In the genomic region with DNA sequence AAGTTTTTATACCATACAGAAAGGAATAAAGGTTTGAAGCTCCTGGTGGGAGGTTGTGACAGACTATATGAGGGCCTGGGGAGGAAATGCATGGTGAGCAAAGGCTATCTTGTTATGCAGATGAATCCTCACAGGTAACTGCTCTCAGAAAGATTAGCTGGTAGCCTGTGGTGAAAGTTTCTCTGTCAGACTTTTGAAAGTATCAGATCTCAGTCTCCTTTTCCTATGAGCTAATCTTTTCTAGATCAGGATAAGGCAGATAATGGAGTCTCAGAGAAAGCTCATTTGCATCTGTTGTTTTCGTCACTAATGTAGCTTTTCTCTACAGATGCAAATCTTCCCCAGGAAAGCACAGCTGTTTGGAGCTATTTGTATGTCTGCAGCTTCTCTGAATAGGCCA, we compare ENCODE assay signal across 30 cellular contexts. TPM values are rescaled to one million over a fixed set of nuclear protein-coding genes. Genes with fewer than 3 reads are reported as not detected.
DNase-seq lines count a peak whose midpoint lies in the region; ATAC-seq and TF ChIP-seq lines count a peak whose summit lies in the region.
"Had no signal": no experiment of that assay in that cellular context is flagged by ENCODE, and none has a peak within 500 bp of the region (broad histone marks: within the 10 kb centered on the region; RNA-seq: fewer than 3 reads in every experiment).

No MANE protein-coding gene starts in this region.

- no peaks in the 10 kb centered on the region for H3K36me3 ChIP-seq in naive thymus-derived CD4-positive, alpha-beta T cell (ENCODE audit: control insufficient read depth in 2 of 3, insufficient read depth in 3 of 3, low read length in 3 of 3)
- H3K36me3 ChIP-seq: BLaER1, right lobe of liver, WERI-Rb-1 had no signal

- H3K36me3 Mint-ChIP-seq in CD14-positive monocyte = no peaks in the 10 kb centered on the region
- no peaks in the 10 kb centered on the region for H3K36me3 Mint-ChIP-seq in naive thymus-derived CD4-positive, alpha-beta T cell
- H3K36me3 Mint-ChIP-seq: activated naive CD4-positive, alpha-beta T cell treated with anti-CD3 and anti-CD28 coated beads, Interleukin-2, amount 50 U/mL, for 72 hours had no signal

- H3K4me1 ChIP-seq in naive thymus-derived CD4-positive, alpha-beta T cell (ENCODE audit: control insufficient read depth in 2 of 2, insufficient read depth in 2 of 2, low read length in 2 of 2) = no peaks in the 10 kb centered on the region
- H3K4me1 ChIP-seq: right lobe of liver had no signal

- H3K9me3 ChIP-seq in naive thymus-derived CD4-positive, alpha-beta T cell (ENCODE audit: control insufficient read depth in 2 of 3, low read length in 3 of 3) = no peaks in the 10 kb centered on the region
- H3K9me3 ChIP-seq: right lobe of liver had no signal

- intact Hi-C loops in CD14-positive monocyte (cut with micrococcal nuclease) = no loop called here
- intact Hi-C loops in naive thymus-derived CD4-positive, alpha-beta T cell (cut with micrococcal nuclease) = no loop called here

- ATAC-seq in GM21367 (IDR thresholded peaks at IDR 0.05; ENCODE audit: unreplicated experiment) (peak; percentile 65), HG02798 (IDR thresholded peaks at IDR 0.05; ENCODE audit: poor library complexity, unreplicated experiment) (peak; percentile 41)
- no peak for ATAC-seq in naive thymus-derived CD4-positive, alpha-beta T cell
- ATAC-seq: activated naive CD4-positive, alpha-beta T cell treated with anti-CD3 and anti-CD28 coated beads, Interleukin-2, amount 50 U/mL, for 72 hours; left cardiac atrium; right lobe of liver; SK-N-SH treated with all-trans-retinoic acid at 6 μM for 48 hours had no signal

- DNase-seq in NCI-H526 (lab: John Stamatoyannopoulos, UW) = peak; percentile 57 to 84
- peak; percentile 59 for DNase-seq in iPS-NIHi11 (ENCODE audit: low spot score)
- no peak for DNase-seq in CD14-positive monocyte (ENCODE audit: low spot score)
- no peak for DNase-seq in naive thymus-derived CD4-positive, alpha-beta T cell
- no peak for DNase-seq in NCI-H1417 treated with DMSO at 0.1 percent for 48 hours (lab: John Stamatoyannopoulos, UW)
- DNase-seq: ACHN; aorta; caudate nucleus; COR-L47; dermis blood vessel endothelial cell; KG1; left cardiac atrium; mammary epithelial cell; NCI-H146; NCI-H510A treated with DMSO at 0.1 percent for 48 hours; posterior cingulate gyrus; right lobe of liver; stimulated activated CD4-positive, alpha-beta T cell treated with anti-CD3 and anti-CD28 coated beads, Interleukin-4, amount 100 ng/mL, for 4 hours; stimulated activated naive CD4-positive, alpha-beta T cell had no signal

- CTCF ChIA-PET in naive thymus-derived CD4-positive, alpha-beta T cell (lab: Charles Lee) = no interaction called here

- H3K27me3 ChIP-seq in naive thymus-derived CD4-positive, alpha-beta T cell (ENCODE audit: control insufficient read depth in 2 of 2, insufficient read depth in 2 of 2, low read length in 2 of 2) = no peaks in the 10 kb centered on the region
- H3K27me3 ChIP-seq: BLaER1, right lobe of liver had no signal

- TF ChIP-seq CTCF in CD14-positive monocyte (IDR thresholded peaks at IDR 0.05) = no peak

- H3K4me3 ChIP-seq in naive thymus-derived CD4-positive, alpha-beta T cell (ENCODE audit: low read length) = no peak overlapping the region
- H3K4me3 ChIP-seq: BLaER1, right lobe of liver had no signal

- H3K27ac Mint-ChIP-seq in CD14-positive monocyte = no peak overlapping the region
- no peak overlapping the region for H3K27ac Mint-ChIP-seq in naive thymus-derived CD4-positive, alpha-beta T cell
- H3K27ac Mint-ChIP-seq: activated naive CD4-positive, alpha-beta T cell treated with anti-CD3 and anti-CD28 coated beads, Interleukin-2, amount 50 U/mL, for 72 hours; activated T-helper 1 cell treated with anti-CD3 and anti-CD28 coated beads, Interleukin-12 subunit alpha, Interleukin-12 subunit beta, Interleukin-2, Interleukin-4 antibody, amounts not matched to agents 30 ng/mL and 10 ng/mL and 1 ng/mL, durations not matched to agents 14 hours and 24 hours and 36 hours; T-helper 2 cell treated with Interferon-gamma antibody and Interleukin-4, amounts not matched to agents 5 μg/mL and 100 μg/mL, for 36 hours had no signal

- peaks cover under 1 to 8% (median 4%) of the 10 kb centered on the region in 7 donors for H3K9me3 Mint-ChIP-seq in CD14-positive monocyte
- H3K9me3 Mint-ChIP-seq in naive thymus-derived CD4-positive, alpha-beta T cell = peaks cover 0 to 4% (median 0%) of the 10 kb centered on the region in 11 donors
- H3K9me3 Mint-ChIP-seq: activated naive CD4-positive, alpha-beta T cell treated with anti-CD3 and anti-CD28 coated beads, Interleukin-2, amount 50 U/mL, for 72 hours had no signal

- H3K27me3 Mint-ChIP-seq in CD14-positive monocyte (ENCODE audit: low read depth in 3 of 3) = peaks cover 0 to 6% (median 0%) of the 10 kb centered on the region in 3 donors
- peaks cover 7 to 14% (median 13%) of the 10 kb centered on the region in 5 donors for H3K27me3 Mint-ChIP-seq in naive thymus-derived CD4-positive, alpha-beta T cell

- H3K4me1 Mint-ChIP-seq in CD14-positive monocyte = no peaks in the 10 kb centered on the region
- H3K4me1 Mint-ChIP-seq in naive thymus-derived CD4-positive, alpha-beta T cell = no peaks in the 10 kb centered on the region

- POLR2A ChIA-PET in naive thymus-derived CD4-positive, alpha-beta T cell (lab: Charles Lee) = no interaction called here

- no peak overlapping the region for H3K4me3 Mint-ChIP-seq in CD14-positive monocyte
- H3K4me3 Mint-ChIP-seq in naive thymus-derived CD4-positive, alpha-beta T cell = no peak overlapping the region
- H3K4me3 Mint-ChIP-seq: activated T-helper 1 cell treated with anti-CD3 and anti-CD28 coated beads, Interleukin-12 subunit alpha, Interleukin-12 subunit beta, Interleukin-2, Interleukin-4 antibody, amounts not matched to agents 30 ng/mL and 10 ng/mL and 1 ng/mL, durations not matched to agents 14 hours and 24 hours and 36 hours; T-helper 2 cell treated with Interferon-gamma antibody and Interleukin-4, amounts not matched to agents 5 μg/mL and 100 μg/mL, for 36 hours had no signal

- H3K27ac ChIP-seq in naive thymus-derived CD4-positive, alpha-beta T cell (ENCODE audit: low read depth, low read length) = no peak overlapping the region
- H3K27ac ChIP-seq: BLaER1, right lobe of liver, WERI-Rb-1 had no signal

RNA-seq across cellular contexts. Expression of a gene that starts 21.0 kb away (rescaled TPM):
- not detected for polyA plus RNA-seq in CD14-positive monocyte
- total RNA-seq in naive thymus-derived CD4-positive, alpha-beta T cell = not detected
- polyA plus RNA-seq in naive thymus-derived CD4-positive, alpha-beta T cell = not detected
- total RNA-seq: activated naive CD4-positive, alpha-beta T cell treated with anti-CD3 and anti-CD28 coated beads, Interleukin-2, amount 50 U/mL, for 72 hours; activated T-helper 1 cell treated with anti-CD3 and anti-CD28 coated beads, Interleukin-12 subunit alpha, Interleukin-12 subunit beta, Interleukin-2, Interleukin-4 antibody, amounts not matched to agents 30 ng/mL and 10 ng/mL and 1 ng/mL, durations not matched to agents 14 hours and 24 hours and 36 hours; aorta; dermis blood vessel endothelial cell; glomerular endothelial cell; left cardiac atrium; mammary epithelial cell; right lobe of liver; temporal lobe; urinary bladder had no signal
- polyA plus RNA-seq: aorta, mammary epithelial cell, urinary bladder had no signal

RNA-seq across cellular contexts. Expression of a gene that starts 30.9 kb away (rescaled TPM):
- not detected for polyA plus RNA-seq in CD14-positive monocyte
- not detected for total RNA-seq in naive thymus-derived CD4-positive, alpha-beta T cell
- polyA plus RNA-seq in naive thymus-derived CD4-positive, alpha-beta T cell = not detected
- total RNA-seq: activated naive CD4-positive, alpha-beta T cell treated with anti-CD3 and anti-CD28 coated beads, Interleukin-2, amount 50 U/mL, for 72 hours; activated T-helper 1 cell treated with anti-CD3 and anti-CD28 coated beads, Interleukin-12 subunit alpha, Interleukin-12 subunit beta, Interleukin-2, Interleukin-4 antibody, amounts not matched to agents 30 ng/mL and 10 ng/mL and 1 ng/mL, durations not matched to agents 14 hours and 24 hours and 36 hours; aorta; dermis blood vessel endothelial cell; glomerular endothelial cell; left cardiac atrium; mammary epithelial cell; right lobe of liver; temporal lobe; urinary bladder had no signal
- polyA plus RNA-seq: aorta, mammary epithelial cell, urinary bladder had no signal

RNA-seq across cellular contexts. Expression of a gene that starts 33.8 kb away (rescaled TPM):
- polyA plus RNA-seq in CD14-positive monocyte = 1 to 10 TPM; 1.5 to 1.9 TPM
- total RNA-seq in naive thymus-derived CD4-positive, alpha-beta T cell = 10 to 100 TPM; 13.0 to 27.0 (median 18.6) TPM
- polyA plus RNA-seq in naive thymus-derived CD4-positive, alpha-beta T cell = 10 to 100 TPM in 1 of 2 donors, 1 to 10 TPM in 1; 5.8 to 11.8 TPM

Comparison
In these comparisons a context has a peak if more than half of its experiments do, and no peak if none do; other contexts are left out.
1. DNase-seq: peak in NCI-H526 (2 of 2) and iPS-NIHi11 (single experiment); none in CD14-positive monocyte (single experiment), naive thymus-derived CD4-positive, alpha-beta T cell (0 of 9) and NCI-H1417 treated with DMSO at 0.1 percent for 48 hours (single experiment).